In genomic region chr7:100603697-100604077, GRCh38 we compare ENCODE assay signal across 8 cellular contexts. TPM values are rescaled to one million over a fixed set of nuclear protein-coding genes. Genes with fewer than 3 reads are reported as not detected.
DNase-seq lines count a peak whose midpoint lies in the region; ATAC-seq and TF ChIP-seq lines count a peak whose summit lies in the region.

No MANE protein-coding gene starts in this region.

- no peak for DNase-seq in T-helper 2 cell treated with Interferon-gamma antibody and Interleukin-4, amounts not matched to agents 5 μg/mL and 100 μg/mL, for 36 hours (ENCODE audit: low spot score)
- DNase-seq in T-helper 2 cell (no peak), SK-N-DZ (ENCODE audit: low spot score) (peak; percentile 56), fibroblast of the aortic adventitia (ENCODE audit: low read depth) (peak; percentile 36), sciatic nerve (ENCODE audit: low spot score) (no peak)
- DNase-seq in stimulated activated CD4-positive, alpha-beta T cell treated with anti-CD3 and anti-CD28 coated beads, Interleukin-1b, Interleukin-23, amount 100 ng/mL, for 48 hours, result no peak

- peak overlapping the region; percentile 88 for H3K27ac Mint-ChIP-seq in T-helper 2 cell treated with Interferon-gamma antibody and Interleukin-4, amounts not matched to agents 5 μg/mL and 100 μg/mL, for 36 hours

- H3K9me3 Mint-ChIP-seq in T-helper 2 cell treated with Interferon-gamma antibody and Interleukin-4, amounts not matched to agents 5 μg/mL and 100 μg/mL, for 36 hours, result no peaks in the 10 kb centered on the region

- no peaks in the 10 kb centered on the region for H3K36me3 Mint-ChIP-seq in T-helper 2 cell treated with Interferon-gamma antibody and Interleukin-4, amounts not matched to agents 5 μg/mL and 100 μg/mL, for 36 hours (ENCODE audit: low read depth)

- peaks cover 12% of the 10 kb centered on the region for H3K4me1 Mint-ChIP-seq in T-helper 2 cell treated with Interferon-gamma antibody and Interleukin-4, amounts not matched to agents 5 μg/mL and 100 μg/mL, for 36 hours (ENCODE audit: low read depth)

- peak overlapping the region; percentile 87 for H3K4me3 Mint-ChIP-seq in T-helper 2 cell treated with Interferon-gamma antibody and Interleukin-4, amounts not matched to agents 5 μg/mL and 100 μg/mL, for 36 hours

- intact Hi-C loops in sciatic nerve (cut with DNase I), result no loop called here

- TF ChIP-seq CTCF in fibroblast of the aortic adventitia (IDR thresholded peaks at IDR 0.05; ENCODE audit: insufficient read depth, low read length), result no peak

- no peaks in the 10 kb centered on the region for H3K27me3 Mint-ChIP-seq in T-helper 2 cell treated with Interferon-gamma antibody and Interleukin-4, amounts not matched to agents 5 μg/mL and 100 μg/mL, for 36 hours (ENCODE audit: low read depth)

- ATAC-seq in sciatic nerve (peak; percentile 1), GM21515 (IDR thresholded peaks at IDR 0.05; ENCODE audit: unreplicated experiment) (no peak), HG02884 (IDR thresholded peaks at IDR 0.05; ENCODE audit: unreplicated experiment) (no peak)

- H3K4me3 ChIP-seq in fibroblast of the aortic adventitia (ENCODE audit: low read depth, low read length), result peak overlapping the region; percentile 98

RNA-seq across cellular contexts. Expression of gene PCOLCE, which starts 1.5 kb away (rescaled TPM):
- 148 and 210 TPM in 2 replicates for polyA plus RNA-seq in SK-N-DZ (2014; cell fraction: cytosol; rRNA removed)
- polyA plus RNA-seq in SK-N-DZ (2014; cell fraction: nucleus; rRNA removed), result 689 and 724 TPM in 2 replicates
- total RNA-seq in fibroblast of the aortic adventitia (ENCODE audit: low replicate concordance) (165 and 286 TPM in 2 replicates), sciatic nerve (138 TPM)

RNA-seq across cellular contexts. Expression of gene MOSPD3, which starts 8.7 kb away (rescaled TPM):
- 19.6 and 22.9 TPM in 2 replicates for polyA plus RNA-seq in SK-N-DZ (2014; cell fraction: cytosol; rRNA removed)
- polyA plus RNA-seq in SK-N-DZ (2014; cell fraction: nucleus; rRNA removed), result 24.3 and 27.8 TPM in 2 replicates
- total RNA-seq in fibroblast of the aortic adventitia (ENCODE audit: low replicate concordance) (1.8 and 11.4 TPM in 2 replicates), sciatic nerve (23.0 TPM)

RNA-seq across cellular contexts. Expression of gene FBXO24, which starts 17.6 kb away (rescaled TPM):
- polyA plus RNA-seq in SK-N-DZ (2014; cell fraction: cytosol; rRNA removed), result 0.50 and 1.3 TPM in 2 replicates
- polyA plus RNA-seq in SK-N-DZ (2014; cell fraction: nucleus; rRNA removed), result 0.87 and 0.98 TPM in 2 replicates
- total RNA-seq in fibroblast of the aortic adventitia (ENCODE audit: low replicate concordance) (0.54 TPM in 1 of 2 replicates, not detected in the other), sciatic nerve (1.2 TPM)

RNA-seq across cellular contexts. Expression of gene LRCH4, which starts 17.8 kb away (rescaled TPM):
- polyA plus RNA-seq in SK-N-DZ (2014; cell fraction: cytosol; rRNA removed), result 8.1 and 16.8 TPM in 2 replicates
- polyA plus RNA-seq in SK-N-DZ (2014; cell fraction: nucleus; rRNA removed), result 91.4 and 122 TPM in 2 replicates
- total RNA-seq in fibroblast of the aortic adventitia (ENCODE audit: low replicate concordance), result 9.4 and 21.3 TPM in 2 replicates
- total RNA-seq in sciatic nerve, result 75.7 TPM

RNA-seq across cellular contexts. Expression of gene SAP25, which starts 30.0 kb away (rescaled TPM):
- not detected in 2 replicates for polyA plus RNA-seq in SK-N-DZ (2014; cell fraction: cytosol; rRNA removed)
- polyA plus RNA-seq in SK-N-DZ (2014; cell fraction: nucleus; rRNA removed), result 2.6 and 6.2 TPM in 2 replicates
- total RNA-seq in fibroblast of the aortic adventitia (ENCODE audit: low replicate concordance) (not detected in 2 replicates), sciatic nerve (13.6 TPM)

Comparison
In these comparisons a context has a peak if more than half of its experiments do, and no peak if none do; other contexts are left out.
1. DNase-seq: peak in SK-N-DZ (single experiment) and fibroblast of the aortic adventitia (single experiment); none in T-helper 2 cell treated with Interferon-gamma antibody and Interleukin-4, amounts not matched to agents 5 μg/mL and 100 μg/mL, for 36 hours (single experiment), T-helper 2 cell (0 of 5), sciatic nerve (single experiment) and stimulated activated CD4-positive, alpha-beta T cell treated with anti-CD3 and anti-CD28 coated beads, Interleukin-1b, Interleukin-23, amount 100 ng/mL, for 48 hours (single experiment).